In genomic region chr17:41003926-41004325, GRCh38 we compare ENCODE assay signal across 16 cellular contexts.
"Had no signal": no experiment of that assay in that cellular context is flagged by ENCODE, and none has a peak within 500 bp of the region (broad histone marks: within the 10 kb centered on the region; RNA-seq: fewer than 3 reads in every experiment).

No MANE protein-coding gene starts in this region.

- H3K27ac ChIP-seq: left ventricle myocardium inferior, lower lobe of right lung, neural progenitor cell, pancreas, suprapubic skin had no signal

- DNase-seq: esophagus squamous epithelium; foreskin keratinocyte; immature natural killer cell; kidney; left cardiac atrium; left ventricle myocardium inferior; lower lobe of right lung; nucleus accumbens; pancreas; stimulated activated CD4-positive, alpha-beta T cell treated with anti-CD3 and anti-CD28 coated beads, Interleukin-4, amount 100 ng/mL, for 1 hour; stimulated activated CD8-positive, alpha-beta memory T cell treated with anti-CD3 and anti-CD28 coated beads, Interleukin-4, amount 100 ng/mL, for 48 hours; stimulated activated naive CD8-positive, alpha-beta T cell treated with anti-CD3 and anti-CD28 coated beads, Interleukin-15, Interleukin-2, amounts not matched to agents 100 U/mL and 50 U/mL, for 24 hours had no signal

- ATAC-seq: foreskin keratinocyte; left cardiac atrium; lower lobe of right lung; pancreas; right cardiac atrium; stimulated activated effector memory CD8-positive, alpha-beta T cell treated with anti-CD3 and anti-CD28 coated beads, Interleukin-12 subunit alpha, Interleukin-12 subunit beta, amount 100 ng/mL, for 72 hours; stimulated activated naive CD8-positive, alpha-beta T cell treated with anti-CD3 and anti-CD28 coated beads, Interleukin-15, Interleukin-2, amounts not matched to agents 100 U/mL and 50 U/mL, for 24 hours had no signal
